13 cellular contexts compared by ENCODE assay signal in genomic region chr15:48928877-48929538, GRCh38. TPM values are rescaled to one million over a fixed set of nuclear protein-coding genes. Genes with fewer than 3 reads are reported as not detected.
DNase-seq lines count a peak whose midpoint lies in the region; ATAC-seq and TF ChIP-seq lines count a peak whose summit lies in the region.
"Had no signal": no experiment of that assay in that cellular context is flagged by ENCODE, and none has a peak within 500 bp of the region (broad histone marks: within the 10 kb centered on the region; RNA-seq: fewer than 3 reads in every experiment).

No MANE protein-coding gene starts in this region.

- H3K27ac ChIP-seq in prostate gland (no peak overlapping the region), hepatocyte (no peak overlapping the region)
- H3K27ac ChIP-seq: left lung, neural progenitor cell, thyroid gland had no signal

- in situ Hi-C loops in KBM-7 (cut with MboI; ENCODE audit: low pct_unique_long_range_greater_than_20kb, low sequenced_read_pairs): no loop called here

- H3K4me3 ChIP-seq in prostate gland (no peak overlapping the region), hepatocyte (no peak overlapping the region)
- H3K4me3 ChIP-seq: left lung, neural progenitor cell, thyroid gland had no signal

- H3K9me3 ChIP-seq in prostate gland (no peaks in the 10 kb centered on the region), hepatocyte (ENCODE audit: low read depth) (no peaks in the 10 kb centered on the region)
- H3K9me3 ChIP-seq: left lung, thyroid gland had no signal

- no peaks in the 10 kb centered on the region for H3K4me1 ChIP-seq in prostate gland (replicated peaks)
- H3K4me1 ChIP-seq in hepatocyte (ENCODE audit: insufficient read depth): no peaks in the 10 kb centered on the region
- H3K4me1 ChIP-seq: left lung, thyroid gland had no signal

- no peak for TF ChIP-seq CTCF in prostate gland (IDR thresholded peaks at IDR 0.05)
- no peak for TF ChIP-seq CTCF in hepatocyte (IDR thresholded peaks at IDR 0.05; ENCODE audit: poor library complexity)

- POLR2A ChIA-PET in activated naive CD8-positive, alpha-beta T cell treated with anti-CD3 and anti-CD28 coated beads, Interleukin-2, amount 10 ng/mL, durations not matched to agents 7 days and 5 days (lab: Charles Lee): interaction anchor here (1.6 kb wide), 1 partner anchor 51 kb away, joined by 3 read pairs; the partner anchor contains the start of gene EID1

- H3K79me2 ChIP-seq in hepatocyte: no peaks in the 10 kb centered on the region

- H4K20me1 ChIP-seq in hepatocyte (ENCODE audit: insufficient read depth, poor library complexity, severe bottlenecking): no peaks in the 10 kb centered on the region

- no peaks in the 10 kb centered on the region for H3K36me3 Mint-ChIP-seq in activated naive CD8-positive, alpha-beta T cell treated with anti-CD3 and anti-CD28 coated beads, Interleukin-2, amount 10 ng/mL, durations not matched to agents 7 days and 5 days
- H3K36me3 Mint-ChIP-seq: neural progenitor cell had no signal

- no peaks in the 10 kb centered on the region for H3K36me3 ChIP-seq in prostate gland
- no peaks in the 10 kb centered on the region for H3K36me3 ChIP-seq in hepatocyte (replicated peaks; ENCODE audit: insufficient read depth, low read depth)
- H3K36me3 ChIP-seq: left lung, neural progenitor cell, thyroid gland had no signal

- peak; percentile 36 for DNase-seq in KBM-7
- DNase-seq in RPMI7951 (ENCODE audit: low read depth): peak; percentile 72
- DNase-seq in activated naive CD8-positive, alpha-beta T cell treated with anti-CD3 and anti-CD28 coated beads, Interleukin-2, amount 10 ng/mL, durations not matched to agents 7 days and 5 days: no peak
- DNase-seq in stimulated activated CD4-positive, alpha-beta T cell treated with anti-CD3 and anti-CD28 coated beads, Interleukin-4, amount 100 ng/mL, for 24 hours: peak; percentile 58
- no peak for DNase-seq in prostate gland (ENCODE audit: low spot score)
- DNase-seq in hepatocyte (ENCODE audit: low spot score): no peak
- DNase-seq in NCI-H82 treated with DMSO at 0.1 percent for 48 hours (lab: John Stamatoyannopoulos, UW; ENCODE audit: unreplicated experiment): no peak
- DNase-seq: H7, head of caudate nucleus, left lung, thyroid gland had no signal

- H3K4me2 ChIP-seq in hepatocyte: no peak overlapping the region
- H3K4me2 ChIP-seq: neural progenitor cell had no signal

- no peak overlapping the region for H2AFZ ChIP-seq in hepatocyte

- no peak for TF ChIP-seq POLR2A in prostate gland (IDR thresholded peaks at IDR 0.05)

- H3K27ac Mint-ChIP-seq in activated naive CD8-positive, alpha-beta T cell treated with anti-CD3 and anti-CD28 coated beads, Interleukin-2, amount 10 ng/mL, durations not matched to agents 7 days and 5 days: no peak overlapping the region
- H3K27ac Mint-ChIP-seq: neural progenitor cell had no signal

- intact Hi-C loops in prostate gland (cut with DNase I): no loop called here

- H3K27me3 ChIP-seq in prostate gland (replicated peaks; ENCODE audit: insufficient read depth) (no peaks in the 10 kb centered on the region), hepatocyte (no peaks in the 10 kb centered on the region)
- H3K27me3 ChIP-seq: neural progenitor cell, thyroid gland had no signal

- peak; percentile 50 for ATAC-seq in activated naive CD8-positive, alpha-beta T cell treated with anti-CD3 and anti-CD28 coated beads, Interleukin-2, amount 10 ng/mL, durations not matched to agents 7 days and 5 days (ENCODE audit: low read depth)
- no peak for ATAC-seq in GM18498 (IDR thresholded peaks at IDR 0.05; ENCODE audit: unreplicated experiment)
- ATAC-seq: left lung had no signal

- no peak overlapping the region for H3K4me3 Mint-ChIP-seq in activated naive CD8-positive, alpha-beta T cell treated with anti-CD3 and anti-CD28 coated beads, Interleukin-2, amount 10 ng/mL, durations not matched to agents 7 days and 5 days
- H3K4me3 Mint-ChIP-seq: neural progenitor cell had no signal

- H3K9me2 ChIP-seq in hepatocyte (replicated peaks; ENCODE audit: insufficient read depth): no peaks in the 10 kb centered on the region

- WGBS in prostate gland: 63% methylated on average over 6 of the region's 6 CpGs
- 86% methylated on average over 6 of the region's 6 CpGs for WGBS in hepatocyte (ENCODE audit: low lambda C conversion rate, missing lambda C conversion rate)

- H3K4me1 Mint-ChIP-seq in activated naive CD8-positive, alpha-beta T cell treated with anti-CD3 and anti-CD28 coated beads, Interleukin-2, amount 10 ng/mL, durations not matched to agents 7 days and 5 days: peaks cover 21% of the 10 kb centered on the region

- H3K27me3 Mint-ChIP-seq in activated naive CD8-positive, alpha-beta T cell treated with anti-CD3 and anti-CD28 coated beads, Interleukin-2, amount 10 ng/mL, durations not matched to agents 7 days and 5 days: peaks cover 10% of the 10 kb centered on the region

- peaks cover 3% of the 10 kb centered on the region for H3K9me3 Mint-ChIP-seq in activated naive CD8-positive, alpha-beta T cell treated with anti-CD3 and anti-CD28 coated beads, Interleukin-2, amount 10 ng/mL, durations not matched to agents 7 days and 5 days
- H3K9me3 Mint-ChIP-seq: neural progenitor cell had no signal

RNA-seq across cellular contexts. Expression of gene SHC4, which starts 34.7 kb away (rescaled TPM):
- total RNA-seq in RPMI7951 (2014; rRNA removed; shearing (Covaris generic)): 1.2 and 1.9 TPM in 2 replicates
- under 1 TPM; 0.23 to 0.47 TPM for total RNA-seq in activated naive CD8-positive, alpha-beta T cell treated with anti-CD3 and anti-CD28 coated beads, Interleukin-2, amount 10 ng/mL, durations not matched to agents 7 days and 5 days
- 10 to 100 TPM in 1 of 2 donors, under 1 TPM in 1; 0.27 to 45.0 TPM for total RNA-seq in prostate gland
- total RNA-seq in hepatocyte: 1.00 and 1.2 TPM in 2 replicates
- 0.75 and 0.91 TPM in 2 replicates for polyA plus RNA-seq in hepatocyte

RNA-seq across cellular contexts. Expression of gene EID1, which starts 51.1 kb away (rescaled TPM):
- total RNA-seq in RPMI7951 (2014; rRNA removed; shearing (Covaris generic)): 414 and 460 TPM in 2 replicates
- total RNA-seq in activated naive CD8-positive, alpha-beta T cell treated with anti-CD3 and anti-CD28 coated beads, Interleukin-2, amount 10 ng/mL, durations not matched to agents 7 days and 5 days: 10 to 100 TPM; 84.8 to 85.0 TPM
- total RNA-seq in prostate gland: 100 to 1,000 TPM; 199 to 226 TPM
- total RNA-seq in hepatocyte: 198 and 218 TPM in 2 replicates
- polyA plus RNA-seq in hepatocyte: 228 and 242 TPM in 2 replicates

Comparison
In these comparisons a context has a peak if more than half of its experiments do, and no peak if none do; other contexts are left out.
1. DNase-seq: peak in KBM-7 (single experiment), RPMI7951 (single experiment) and stimulated activated CD4-positive, alpha-beta T cell treated with anti-CD3 and anti-CD28 coated beads, Interleukin-4, amount 100 ng/mL, for 24 hours (single experiment); none in activated naive CD8-positive, alpha-beta T cell treated with anti-CD3 and anti-CD28 coated beads, Interleukin-2, amount 10 ng/mL, durations not matched to agents 7 days and 5 days (single experiment), prostate gland (single experiment), hepatocyte (single experiment) and NCI-H82 treated with DMSO at 0.1 percent for 48 hours (single experiment).